ENCODE assay signal across 2 cellular contexts in the genomic region with DNA sequence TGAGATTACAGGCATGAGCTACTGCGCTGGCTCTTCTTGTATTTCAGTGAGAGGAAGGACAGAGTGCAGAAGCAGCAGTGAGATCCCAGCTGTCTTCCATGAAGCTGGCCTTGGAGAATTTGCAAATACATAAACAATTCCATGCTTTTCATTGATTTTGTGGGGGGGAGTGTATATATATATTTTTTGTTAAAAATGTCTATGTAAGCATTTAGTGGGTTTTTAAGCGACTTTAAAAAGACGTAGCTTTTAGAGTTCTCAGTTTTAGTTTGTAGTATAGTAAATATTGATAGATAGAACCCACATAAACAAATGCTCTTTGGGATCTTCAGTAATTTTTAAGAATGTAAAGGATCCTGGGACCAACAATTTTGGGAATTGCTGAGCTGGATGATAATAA.
TF ChIP-seq lines count a peak whose summit lies in the region.

No MANE protein-coding gene starts in this region.

TF ChIP-seq in A549, 52 proteins besides CTCF, POLR2A, EP300 and RAD21:
- TF ChIP-seq MAFK (IDR thresholded peaks at IDR 0.05; ENCODE audit: partially characterized antibody), result peak; percentile 57
- TF ChIP-seq, protein P1, sequence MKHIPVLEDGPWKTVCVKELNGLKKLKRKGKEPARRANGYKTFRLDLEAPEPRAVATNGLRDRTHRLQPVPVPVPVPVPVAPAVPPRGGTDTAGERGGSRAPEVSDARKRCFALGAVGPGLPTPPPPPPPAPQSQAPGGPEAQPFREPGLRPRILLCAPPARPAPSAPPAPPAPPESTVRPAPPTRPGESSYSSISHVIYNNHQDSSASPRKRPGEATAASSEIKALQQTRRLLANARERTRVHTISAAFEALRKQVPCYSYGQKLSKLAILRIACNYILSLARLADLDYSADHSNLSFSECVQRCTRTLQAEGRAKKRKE (CRISPR knock-in tag; IDR thresholded peaks at IDR 0.05; ENCODE audit: low read depth), result no peak

TF ChIP-seq in IMR-90, 13 proteins besides CTCF, POLR2A, EP300 and RAD21:
- TF ChIP-seq BHLHE40 (IDR thresholded peaks at IDR 0.05; ENCODE audit: low read depth, low read length), result no peak
- TF ChIP-seq MAZ (IDR thresholded peaks at IDR 0.05; ENCODE audit: borderline replicate concordance, low read depth, low read length), result no peak
- TF ChIP-seq MAFK (IDR thresholded peaks at IDR 0.05; ENCODE audit: low read depth, low read length), result peak; percentile 85
TF ChIP-seq in IMR-90: peak in this region for 1.
